ENCODE assay signal across 18 cellular contexts in the genomic region with DNA sequence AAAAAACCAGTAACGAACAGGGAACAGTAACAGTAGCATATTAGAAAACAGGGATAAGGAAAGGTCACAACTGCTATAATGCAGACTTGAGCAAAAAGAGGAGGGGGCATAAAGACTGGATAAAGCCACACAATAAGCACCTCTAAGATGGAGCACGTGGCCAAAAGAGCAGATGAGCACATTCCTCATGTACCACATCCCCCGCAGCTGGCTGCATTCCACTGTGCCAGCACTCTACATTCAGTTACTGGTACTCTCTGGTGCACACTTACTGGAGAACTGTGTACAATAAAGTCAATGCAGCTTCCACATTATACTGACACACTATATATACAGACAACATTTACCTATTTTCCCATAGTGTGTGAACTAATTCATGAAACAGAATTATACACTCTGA.
DNase-seq lines count a peak whose midpoint lies in the region; ATAC-seq and TF ChIP-seq lines count a peak whose summit lies in the region.
"Had no signal": no experiment of that assay in that cellular context is flagged by ENCODE, and none has a peak within 500 bp of the region (broad histone marks: within the 10 kb centered on the region; RNA-seq: fewer than 3 reads in every experiment).

No MANE protein-coding gene starts in this region.

- H3K27ac ChIP-seq in SJCRH30 (no peak overlapping the region), foreskin keratinocyte (no peak overlapping the region)
- H3K27ac ChIP-seq: A549, C4-2B had no signal

- peaks cover 86% of the 10 kb centered on the region for H3K36me3 Mint-ChIP-seq in nephron (ENCODE audit: low read depth)

- H3K4me1 ChIP-seq in SJCRH30: no peaks in the 10 kb centered on the region
- peaks cover 12% of the 10 kb centered on the region for H3K4me1 ChIP-seq in foreskin keratinocyte
- H3K4me1 ChIP-seq: A549 had no signal

- H3K36me3 ChIP-seq in SJCRH30: peaks cover 66% of the 10 kb centered on the region

- peak overlapping the region in 2 of 3 experiments; percentile 0 to 79 for H3K27ac Mint-ChIP-seq in nephron

- H3K4me3 Mint-ChIP-seq in nephron: no peak overlapping the region

- H3K4me1 Mint-ChIP-seq in nephron: peaks cover 8% of the 10 kb centered on the region

- H3K9me3 ChIP-seq in SJCRH30 (replicated peaks): no peaks in the 10 kb centered on the region

- peak; percentile 23 for DNase-seq in EL
- DNase-seq in SJCRH30: peak; percentile 33 to 34
- DNase-seq in iPS-NIHi11 (ENCODE audit: low spot score): peak; percentile 4
- no peak for DNase-seq in dermis blood vessel endothelial cell
- no peak for DNase-seq in SHP77 (lab: John Stamatoyannopoulos, UW)
- DNase-seq in foreskin keratinocyte: no peak
- DNase-seq: DMS 273 treated with DMSO at 0.1 percent for 48 hours, GF-D8, GOT3, Kasumi-1, NCI-H1105, NCI-H1694, NCI-H2227 treated with DMSO at 0.1 percent for 48 hours, NCI-H524 treated with DMSO at 0.1 percent for 48 hours had no signal

- ATAC-seq in HG02885 (IDR thresholded peaks at IDR 0.05; ENCODE audit: poor library complexity, unreplicated experiment) (no peak), foreskin keratinocyte (no peak)
- ATAC-seq: A549 had no signal

- H3K27me3 ChIP-seq in SJCRH30: no peaks in the 10 kb centered on the region
- H3K27me3 ChIP-seq in foreskin keratinocyte: no peaks in the 10 kb centered on the region

- no peaks in the 10 kb centered on the region for H3K9me3 Mint-ChIP-seq in nephron

- H3K27me3 Mint-ChIP-seq in nephron (ENCODE audit: low read depth): no peaks in the 10 kb centered on the region

- H3K4me3 ChIP-seq in SJCRH30: no peak overlapping the region
- H3K4me3 ChIP-seq: A549 had no signal

- TF ChIP-seq CTCF in nephron (IDR thresholded peaks at IDR 0.05; ENCODE audit: unreplicated experiment in 3 of 3) (no peak), foreskin keratinocyte (conservative IDR thresholded peaks at IDR 0.05) (no peak)

Comparison
In these comparisons a context has a peak if more than half of its experiments do, and no peak if none do; other contexts are left out.
1. DNase-seq: peak in EL (single experiment), SJCRH30 (2 of 2) and iPS-NIHi11 (single experiment); none in dermis blood vessel endothelial cell (single experiment), SHP77 (0 of 2) and foreskin keratinocyte (0 of 2).